Comparison of ENCODE assay signal across 2 cellular contexts in the genomic region with DNA sequence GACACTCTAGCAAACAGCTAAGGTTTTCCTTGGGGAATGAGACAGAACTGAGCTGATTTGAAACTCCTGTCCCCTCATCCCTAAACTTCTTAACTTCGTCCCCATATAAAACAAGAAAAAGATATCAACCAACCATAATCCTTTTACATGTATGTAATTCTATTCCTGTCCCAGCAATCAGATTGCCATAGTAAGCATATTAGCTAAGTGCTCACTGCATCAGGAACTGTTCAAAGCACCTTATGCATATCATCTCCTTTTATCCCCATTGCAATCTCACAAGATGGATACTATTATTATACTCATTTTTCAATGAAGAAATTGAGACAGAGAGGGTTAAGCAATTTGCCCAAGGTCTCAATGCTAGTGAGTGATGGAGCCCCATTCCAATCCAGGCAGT.
TF ChIP-seq lines count a peak whose summit lies in the region.

No MANE protein-coding gene starts in this region.

TF ChIP-seq in GM23338, 12 proteins besides CTCF, POLR2A, EP300 and RAD21:
- TF ChIP-seq, protein P1, sequence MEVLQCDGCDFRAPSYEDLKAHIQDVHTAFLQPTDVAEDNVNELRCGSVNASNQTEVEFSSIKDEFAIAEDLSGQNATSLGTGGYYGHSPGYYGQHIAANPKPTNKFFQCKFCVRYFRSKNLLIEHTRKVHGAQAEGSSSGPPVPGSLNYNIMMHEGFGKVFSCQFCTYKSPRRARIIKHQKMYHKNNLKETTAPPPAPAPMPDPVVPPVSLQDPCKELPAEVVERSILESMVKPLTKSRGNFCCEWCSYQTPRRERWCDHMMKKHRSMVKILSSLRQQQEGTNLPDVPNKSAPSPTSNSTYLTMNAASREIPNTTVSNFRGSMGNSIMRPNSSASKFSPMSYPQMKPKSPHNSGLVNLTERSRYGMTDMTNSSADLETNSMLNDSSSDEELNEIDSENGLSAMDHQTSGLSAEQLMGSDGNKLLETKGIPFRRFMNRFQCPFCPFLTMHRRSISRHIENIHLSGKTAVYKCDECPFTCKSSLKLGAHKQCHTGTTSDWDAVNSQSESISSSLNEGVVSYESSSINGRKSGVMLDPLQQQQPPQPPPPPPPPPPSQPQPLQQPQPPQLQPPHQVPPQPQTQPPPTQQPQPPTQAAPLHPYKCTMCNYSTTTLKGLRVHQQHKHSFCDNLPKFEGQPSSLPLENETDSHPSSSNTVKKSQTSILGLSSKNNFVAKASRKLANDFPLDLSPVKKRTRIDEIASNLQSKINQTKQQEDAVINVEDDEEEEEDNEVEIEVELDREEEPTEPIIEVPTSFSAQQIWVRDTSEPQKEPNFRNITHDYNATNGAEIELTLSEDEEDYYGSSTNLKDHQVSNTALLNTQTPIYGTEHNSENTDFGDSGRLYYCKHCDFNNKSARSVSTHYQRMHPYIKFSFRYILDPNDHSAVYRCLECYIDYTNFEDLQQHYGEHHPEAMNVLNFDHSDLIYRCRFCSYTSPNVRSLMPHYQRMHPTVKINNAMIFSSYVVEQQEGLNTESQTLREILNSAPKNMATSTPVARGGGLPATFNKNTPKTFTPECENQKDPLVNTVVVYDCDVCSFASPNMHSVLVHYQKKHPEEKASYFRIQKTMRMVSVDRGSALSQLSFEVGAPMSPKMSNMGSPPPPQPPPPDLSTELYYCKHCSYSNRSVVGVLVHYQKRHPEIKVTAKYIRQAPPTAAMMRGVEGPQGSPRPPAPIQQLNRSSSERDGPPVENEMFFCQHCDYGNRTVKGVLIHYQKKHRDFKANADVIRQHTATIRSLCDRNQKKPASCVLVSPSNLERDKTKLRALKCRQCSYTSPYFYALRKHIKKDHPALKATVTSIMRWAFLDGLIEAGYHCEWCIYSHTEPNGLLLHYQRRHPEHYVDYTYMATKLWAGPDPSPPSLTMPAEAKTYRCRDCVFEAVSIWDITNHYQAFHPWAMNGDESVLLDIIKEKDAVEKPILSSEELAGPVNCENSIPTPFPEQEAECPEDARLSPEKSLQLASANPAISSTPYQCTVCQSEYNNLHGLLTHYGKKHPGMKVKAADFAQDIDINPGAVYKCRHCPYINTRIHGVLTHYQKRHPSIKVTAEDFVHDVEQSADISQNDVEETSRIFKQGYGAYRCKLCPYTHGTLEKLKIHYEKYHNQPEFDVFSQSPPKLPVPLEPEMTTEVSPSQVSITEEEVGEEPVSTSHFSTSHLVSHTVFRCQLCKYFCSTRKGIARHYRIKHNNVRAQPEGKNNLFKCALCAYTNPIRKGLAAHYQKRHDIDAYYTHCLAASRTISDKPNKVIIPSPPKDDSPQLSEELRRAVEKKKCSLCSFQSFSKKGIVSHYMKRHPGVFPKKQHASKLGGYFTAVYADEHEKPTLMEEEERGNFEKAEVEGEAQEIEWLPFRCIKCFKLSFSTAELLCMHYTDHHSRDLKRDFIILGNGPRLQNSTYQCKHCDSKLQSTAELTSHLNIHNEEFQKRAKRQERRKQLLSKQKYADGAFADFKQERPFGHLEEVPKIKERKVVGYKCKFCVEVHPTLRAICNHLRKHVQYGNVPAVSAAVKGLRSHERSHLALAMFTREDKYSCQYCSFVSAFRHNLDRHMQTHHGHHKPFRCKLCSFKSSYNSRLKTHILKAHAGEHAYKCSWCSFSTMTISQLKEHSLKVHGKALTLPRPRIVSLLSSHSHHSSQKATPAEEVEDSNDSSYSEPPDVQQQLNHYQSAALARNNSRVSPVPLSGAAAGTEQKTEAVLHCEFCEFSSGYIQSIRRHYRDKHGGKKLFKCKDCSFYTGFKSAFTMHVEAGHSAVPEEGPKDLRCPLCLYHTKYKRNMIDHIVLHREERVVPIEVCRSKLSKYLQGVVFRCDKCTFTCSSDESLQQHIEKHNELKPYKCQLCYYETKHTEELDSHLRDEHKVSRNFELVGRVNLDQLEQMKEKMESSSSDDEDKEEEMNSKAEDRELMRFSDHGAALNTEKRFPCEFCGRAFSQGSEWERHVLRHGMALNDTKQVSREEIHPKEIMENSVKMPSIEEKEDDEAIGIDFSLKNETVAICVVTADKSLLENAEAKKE (CRISPR knock-in tag; IDR thresholded peaks at IDR 0.05) = no peak
- TF ChIP-seq EZH2 (IDR thresholded peaks at IDR 0.05; ENCODE audit: low read depth, unreplicated experiment) = no peak

TF ChIP-seq in K562, 482 proteins besides CTCF, POLR2A, EP300 and RAD21:
- TF ChIP-seq ESRRB (CRISPR knock-in tag; IDR thresholded peaks at IDR 0.05; ENCODE audit: borderline replicate concordance) (no peak), ZNF316 (IDR thresholded peaks at IDR 0.05) (peak; percentile 31; the same call in 1 of the 2 replicates), RHOXF2B (CRISPR knock-in tag; conservative IDR thresholded peaks at IDR 0.05) (no peak), MTA3 (IDR thresholded peaks at IDR 0.05; ENCODE audit: borderline replicate concordance) (no peak), ZNF830 (CRISPR knock-in tag; IDR thresholded peaks at IDR 0.05) (no peak), HOXB6 (CRISPR knock-in tag; IDR thresholded peaks at IDR 0.05; ENCODE audit: borderline replicate concordance) (no peak)
